26 cellular contexts compared by ENCODE assay signal in the genomic region with DNA sequence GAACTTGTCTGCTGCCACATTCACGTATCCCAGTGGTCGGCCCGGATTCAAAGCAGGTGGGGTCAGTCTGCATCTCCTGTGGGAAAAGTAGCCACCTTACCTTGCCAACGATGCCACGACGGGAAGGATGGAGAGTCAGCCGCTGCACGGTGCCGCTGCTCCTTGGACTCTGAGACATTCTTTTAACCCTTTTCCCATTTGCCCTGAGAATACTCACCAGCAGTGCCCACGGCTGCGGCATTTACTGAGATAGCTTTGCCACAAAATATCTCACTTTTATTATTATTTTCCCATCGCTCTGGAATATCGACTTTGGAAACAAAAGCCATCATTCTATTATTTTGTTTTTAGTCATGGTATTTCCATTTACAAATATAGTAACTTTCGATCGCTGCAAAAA.
"Had no signal": no experiment of that assay in that cellular context is flagged by ENCODE, and none has a peak within 500 bp of the region (broad histone marks: within the 10 kb centered on the region; RNA-seq: fewer than 3 reads in every experiment).

No MANE protein-coding gene starts in this region.

- H3K9me3 ChIP-seq: pancreas, prostate gland, right lobe of liver, testis, vagina had no signal

- H3K4me1 Mint-ChIP-seq: nephron; stimulated activated memory B cell treated with anti-CD40 and anti-IgM and Interleukin-4, amounts not matched to agents 10 μg/mL and 1 μg/mL and 100 μg/mL, for 72 hours had no signal

- H3K4me3 ChIP-seq: neural progenitor cell, pancreas, prostate gland, right lobe of liver, sigmoid colon, suprapubic skin, testis, tibial artery, transverse colon, upper lobe of left lung, vagina had no signal

- H3K4me3 Mint-ChIP-seq: naive thymus-derived CD4-positive, alpha-beta T cell; natural killer cell; nephron; neural progenitor cell; stimulated activated memory B cell treated with anti-CD40 and anti-IgM and Interleukin-4, amounts not matched to agents 10 μg/mL and 1 μg/mL and 100 μg/mL, for 72 hours; stimulated activated naive CD8-positive, alpha-beta T cell treated with anti-CD3 and anti-CD28 coated beads, Interleukin-15, amount 100 ng/mL, for 72 hours had no signal

- H3K4me1 ChIP-seq: neural progenitor cell, pancreas, prostate gland, right lobe of liver, testis, transverse colon, vagina had no signal

- H3K9me3 Mint-ChIP-seq: natural killer cell; stimulated activated memory B cell treated with anti-CD40 and anti-IgM and Interleukin-4, amounts not matched to agents 10 μg/mL and 1 μg/mL and 100 μg/mL, for 72 hours; stimulated activated naive CD8-positive, alpha-beta T cell treated with anti-CD3 and anti-CD28 coated beads, Interleukin-15, amount 100 ng/mL, for 72 hours had no signal

- H2AFZ ChIP-seq: neural progenitor cell had no signal

- H3K27ac ChIP-seq: neural progenitor cell, pancreas, prostate gland, right lobe of liver, sigmoid colon, suprapubic skin, testis, tibial artery, transverse colon, upper lobe of left lung, vagina had no signal

- ATAC-seq: naive thymus-derived CD4-positive, alpha-beta T cell; natural killer cell; pancreas; right lobe of liver; stimulated activated memory B cell treated with anti-CD40 and anti-IgM and Interleukin-4, amounts not matched to agents 10 μg/mL and 1 μg/mL and 100 μg/mL, for 72 hours; stimulated activated naive CD8-positive, alpha-beta T cell treated with anti-CD3 and anti-CD28 coated beads, Interleukin-15, amount 100 ng/mL, for 72 hours; stimulated activated naive CD8-positive, alpha-beta T cell treated with anti-CD3 and anti-CD28 coated beads, Interleukin-15, Interleukin-2, amounts not matched to agents 100 U/mL and 50 U/mL, for 24 hours had no signal

- DNase-seq: naive thymus-derived CD4-positive, alpha-beta T cell; natural killer cell; occipital lobe; pancreas; sigmoid colon; small intestine; stimulated activated CD4-positive, alpha-beta T cell treated with anti-CD3 and anti-CD28 coated beads, Interleukin-12 subunit alpha, Interleukin-12 subunit beta, amount 100 ng/mL, for 4 hours; stimulated activated CD4-positive, alpha-beta T cell treated with anti-CD3 and anti-CD28 coated beads, Interleukin-1b, Interleukin-23, amount 100 ng/mL, for 48 hours; stimulated activated CD4-positive, alpha-beta T cell treated with anti-CD3 and anti-CD28 coated beads, Interleukin-4, amount 100 ng/mL, for 1 hour; stimulated activated CD4-positive, alpha-beta T cell treated with anti-CD3 and anti-CD28 coated beads, Interleukin-4, amount 100 ng/mL, for 4 hours; stimulated activated CD8-positive, alpha-beta memory T cell treated with anti-CD3 and anti-CD28 coated beads, Interleukin-4, amount 100 ng/mL, for 48 hours; stimulated activated naive CD4-positive, alpha-beta T cell; stimulated activated naive CD8-positive, alpha-beta T cell treated with anti-CD3 and anti-CD28 coated beads, Interleukin-15, amount 100 ng/mL, for 72 hours; stimulated activated naive CD8-positive, alpha-beta T cell treated with anti-CD3 and anti-CD28 coated beads, Interleukin-15, Interleukin-2, amounts not matched to agents 100 U/mL and 50 U/mL, for 24 hours; substantia nigra; testis; tibial artery; transverse colon; upper lobe of left lung had no signal

- H3K36me3 ChIP-seq: neural progenitor cell, pancreas, prostate gland, right lobe of liver, sigmoid colon, suprapubic skin, tibial artery, transverse colon, upper lobe of left lung, vagina had no signal

- H3K36me3 Mint-ChIP-seq: naive thymus-derived CD4-positive, alpha-beta T cell; natural killer cell; stimulated activated memory B cell treated with anti-CD40 and anti-IgM and Interleukin-4, amounts not matched to agents 10 μg/mL and 1 μg/mL and 100 μg/mL, for 72 hours had no signal

- H3K27ac Mint-ChIP-seq: naive thymus-derived CD4-positive, alpha-beta T cell; natural killer cell; nephron; neural progenitor cell; stimulated activated memory B cell treated with anti-CD40 and anti-IgM and Interleukin-4, amounts not matched to agents 10 μg/mL and 1 μg/mL and 100 μg/mL, for 72 hours had no signal

- H3K4me2 ChIP-seq: neural progenitor cell had no signal

- H3K27me3 Mint-ChIP-seq: naive thymus-derived CD4-positive, alpha-beta T cell had no signal

- H3K27me3 ChIP-seq: neural progenitor cell, pancreas, right lobe of liver, testis, upper lobe of left lung, vagina had no signal
